Comparison of ENCODE assay signal across 8 cellular contexts in the genomic region with DNA sequence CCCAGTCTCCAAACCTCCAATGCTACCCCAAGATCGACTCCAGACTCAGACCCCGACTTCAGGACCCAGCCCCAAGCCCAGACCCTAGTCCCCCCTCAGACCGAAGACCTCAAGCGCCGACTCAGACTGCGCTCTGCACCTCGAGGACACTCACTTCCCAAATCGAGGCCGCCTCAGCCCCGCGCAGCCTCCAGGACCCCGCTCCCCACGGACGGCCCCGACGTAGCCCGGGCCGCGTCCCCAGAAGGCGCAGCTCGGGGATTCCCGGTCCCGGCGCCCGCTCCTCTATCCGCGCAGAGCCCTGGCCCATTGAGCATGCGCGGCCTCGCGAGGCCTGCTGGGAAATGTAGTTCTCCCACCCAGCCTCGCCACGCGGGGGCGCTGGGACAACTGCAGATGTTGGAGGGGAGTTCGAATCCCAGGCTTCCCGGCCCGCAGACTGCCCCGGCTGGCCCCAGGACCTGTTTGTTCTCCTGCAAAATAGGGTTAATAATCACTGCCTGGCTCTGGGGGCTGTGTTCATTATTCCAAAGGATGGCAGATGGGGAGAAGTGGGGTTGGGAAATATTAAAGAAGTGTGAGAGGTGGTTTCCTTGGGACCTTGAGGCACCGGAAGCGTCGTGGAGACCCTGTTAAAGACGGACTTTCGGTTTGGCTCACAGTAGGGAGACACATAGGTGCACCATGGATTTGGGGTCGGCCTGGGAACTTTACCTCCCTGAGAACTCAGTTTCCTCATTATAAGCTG. TPM values are rescaled to one million over a fixed set of nuclear protein-coding genes. Genes with fewer than 3 reads are reported as not detected.
DNase-seq lines count a peak whose midpoint lies in the region; ATAC-seq and TF ChIP-seq lines count a peak whose summit lies in the region.

A gene with protein sequence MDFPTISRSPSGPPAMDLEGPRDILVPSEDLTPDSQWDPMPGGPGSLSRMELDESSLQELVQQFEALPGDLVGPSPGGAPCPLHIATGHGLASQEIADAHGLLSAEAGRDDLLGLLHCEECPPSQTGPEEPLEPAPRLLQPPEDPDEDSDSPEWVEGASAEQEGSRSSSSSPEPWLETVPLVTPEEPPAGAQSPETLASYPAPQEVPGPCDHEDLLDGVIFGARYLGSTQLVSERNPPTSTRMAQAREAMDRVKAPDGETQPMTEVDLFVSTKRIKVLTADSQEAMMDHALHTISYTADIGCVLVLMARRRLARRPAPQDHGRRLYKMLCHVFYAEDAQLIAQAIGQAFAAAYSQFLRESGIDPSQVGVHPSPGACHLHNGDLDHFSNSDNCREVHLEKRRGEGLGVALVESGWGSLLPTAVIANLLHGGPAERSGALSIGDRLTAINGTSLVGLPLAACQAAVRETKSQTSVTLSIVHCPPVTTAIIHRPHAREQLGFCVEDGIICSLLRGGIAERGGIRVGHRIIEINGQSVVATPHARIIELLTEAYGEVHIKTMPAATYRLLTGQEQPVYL (minus strand): TSS at position 311 of the 748 bp plus-strand sequence. CDS start 1,428 bp downstream, outside the sequence.

- H3K4me1 Mint-ChIP-seq in activated CD4-positive, alpha-beta T cell treated with anti-CD3 and anti-CD28 coated beads for 36 hours, result peaks cover 40% of the 10 kb centered on the region

- peak within 1 kb of the TSS; percentile 100 for H3K4me3 Mint-ChIP-seq in activated CD4-positive, alpha-beta T cell treated with anti-CD3 and anti-CD28 coated beads for 36 hours

- CTCF ChIA-PET in A673 (lab: Charles Lee), result interaction anchor here (0.6 kb wide), 1 partner anchor 43 kb away, joined by 3 read pairs; no protein-coding TSS in a partner anchor
- CTCF ChIA-PET in activated CD4-positive, alpha-beta T cell treated with anti-CD3 and anti-CD28 coated beads for 36 hours (lab: Charles Lee), result interaction anchor here (0.6 to 2.7 kb wide), 10 partner anchors 23 to 379 kb away, joined by 3 to 28 read pairs (median 4); a partner anchor contains a TSS

- peak; percentile 88 for TF ChIP-seq CTCF in A673 (conservative IDR thresholded peaks at IDR 0.05; ENCODE audit: low read depth, low read length)
- peak; percentile 75 for TF ChIP-seq CTCF in choroid plexus epithelial cell (conservative IDR thresholded peaks at IDR 0.05; ENCODE audit: low read depth, low read length)

- DNase-seq in A673 (ENCODE audit: low spot score) (peak; percentile 95), NCI-H510A (lab: John Stamatoyannopoulos, UW) (peak; percentile 76), choroid plexus epithelial cell (ENCODE audit: low read depth) (peak; percentile 92)
- DNase-seq in activated CD4-positive, alpha-beta T cell treated with anti-CD3 and anti-CD28 coated beads for 36 hours, result peak; percentile 98
- peak; percentile 94 to 97 (median 96) for DNase-seq in stimulated activated CD4-positive, alpha-beta T cell treated with anti-CD3 and anti-CD28 coated beads, Interleukin-1b, Interleukin-23, amount 100 ng/mL, for 24 hours (ENCODE audit: low read depth in 4 of 4, low spot score in 1 of 4)

- peaks cover 3% of the 10 kb centered on the region for H3K36me3 ChIP-seq in A673 (ENCODE audit: insufficient read depth, low read length, poor library complexity, severe bottlenecking)

- no TSS peak for BruUV-seq in A673 (replicated peaks; lab: Mats Ljungman, UMichigan)

- H3K9me3 ChIP-seq in A673 (ENCODE audit: low read depth, low read length, poor library complexity, severe bottlenecking), result no peaks in the 10 kb centered on the region

- H3K9me3 Mint-ChIP-seq in activated CD4-positive, alpha-beta T cell treated with anti-CD3 and anti-CD28 coated beads for 36 hours (ENCODE audit: low read depth), result no peaks in the 10 kb centered on the region

- H3K27me3 ChIP-seq in A673 (replicated peaks; ENCODE audit: insufficient read depth, low read depth, low read length, poor library complexity) (no peaks in the 10 kb centered on the region), layer of hippocampus (ENCODE audit: control insufficient read depth, insufficient read depth, low read length) (no peaks in the 10 kb centered on the region)

- POLR2A ChIA-PET in A673 (lab: Charles Lee; ENCODE audit: low non-redundant PET), result no interaction called here
- POLR2A ChIA-PET in activated CD4-positive, alpha-beta T cell treated with anti-CD3 and anti-CD28 coated beads for 36 hours (lab: Charles Lee), result interaction anchor here (0.6 to 1.6 kb wide), 3 partner anchors 209 to 297 kb away, joined by 4 to 7 read pairs (median 4); a partner anchor contains a TSS

- no peaks in the 10 kb centered on the region for H3K27me3 Mint-ChIP-seq in activated CD4-positive, alpha-beta T cell treated with anti-CD3 and anti-CD28 coated beads for 36 hours

- peak within 1 kb of the TSS; percentile 99 for H3K27ac Mint-ChIP-seq in activated CD4-positive, alpha-beta T cell treated with anti-CD3 and anti-CD28 coated beads for 36 hours

- H3K4me1 ChIP-seq in A673 (ENCODE audit: insufficient read depth, low read length, poor library complexity, severe bottlenecking), result peaks cover 10% of the 10 kb centered on the region

- peaks cover 17% of the 10 kb centered on the region for H3K36me3 Mint-ChIP-seq in activated CD4-positive, alpha-beta T cell treated with anti-CD3 and anti-CD28 coated beads for 36 hours (ENCODE audit: low read depth)

- ATAC-seq in GM18861 (IDR thresholded peaks at IDR 0.05; ENCODE audit: unreplicated experiment), result peak; percentile 44
- ATAC-seq in HG03378 (IDR thresholded peaks at IDR 0.05; ENCODE audit: unreplicated experiment), result peak; percentile 34
- ATAC-seq in activated CD4-positive, alpha-beta T cell treated with anti-CD3 and anti-CD28 coated beads for 36 hours, result peak; percentile 53

- H3K4me3 ChIP-seq in A673 (ENCODE audit: low read depth, low read length, poor library complexity, severe bottlenecking) (peak within 1 kb of the TSS; percentile 100), choroid plexus epithelial cell (ENCODE audit: low read depth, low read length) (peak within 1 kb of the TSS; percentile 99)

- H3K27ac ChIP-seq in A673 (ENCODE audit: low read depth, low read length, poor library complexity, severe bottlenecking), result peak within 1 kb of the TSS; percentile 96
- peak within 1 kb of the TSS; percentile 98 for H3K27ac ChIP-seq in layer of hippocampus (ENCODE audit: low read depth, low read length)

- intact Hi-C loops in A673 (cut with micrococcal nuclease; ENCODE audit: unreplicated experiment), result no loop called here
- intact Hi-C loops in activated CD4-positive, alpha-beta T cell treated with anti-CD3 and anti-CD28 coated beads for 36 hours (cut with DNase I, micrococcal nuclease), result loop anchor here (1.0 to 5.0 kb wide), 28 partner anchors 41 to 1961 kb away; a partner anchor contains a TSS

RNA-seq across cellular contexts. Expression of the gene that starts here (rescaled TPM):
- total RNA-seq in A673 (2021), result 30.0 and 32.6 TPM in 2 replicates
- total RNA-seq in activated CD4-positive, alpha-beta T cell treated with anti-CD3 and anti-CD28 coated beads for 36 hours, result 10 to 100 TPM; 29.8 to 37.1 TPM

Comparison
In these comparisons a context has a peak if more than half of its experiments do, and no peak if none do; other contexts are left out.
1. Peak in every context shown above with its lines: DNase-seq, ATAC-seq, H3K4me3 ChIP-seq and H3K27ac ChIP-seq.